In genomic region chr5:106451998-106452397, GRCh38 we compare ENCODE assay signal across 24 cellular contexts.
DNase-seq lines count a peak whose midpoint lies in the region; ATAC-seq and TF ChIP-seq lines count a peak whose summit lies in the region.
"Had no signal": no experiment of that assay in that cellular context is flagged by ENCODE, and none has a peak within 500 bp of the region (broad histone marks: within the 10 kb centered on the region; RNA-seq: fewer than 3 reads in every experiment).

No MANE protein-coding gene starts in this region.

- intact Hi-C loops in lower lobe of right lung (cut with DNase I), result no loop called here

- DNase-seq in HuH-7 (ENCODE audit: low spot score) (peak; percentile 1), amniotic epithelial cell (ENCODE audit: low read depth) (peak; percentile 4), lower lobe of right lung (peak; percentile 10), smooth muscle cell (lab: John Stamatoyannopoulos, UW; ENCODE audit: unreplicated experiment) (no peak), neural progenitor cell (ENCODE audit: low spot score) (no peak), mesendoderm (no peak)
- DNase-seq in activated CD4-positive, alpha-beta memory T cell treated with anti-CD3 and anti-CD28 coated beads, Interleukin-2, amount 10 ng/mL, durations not matched to agents 7 days and 5 days, result no peak
- DNase-seq: CD8-positive, alpha-beta T cell; HFFc6; NCI-H1092; NCI-H1436 treated with DMSO at 0.1 percent for 48 hours; NCI-H2029; NCI-H446; NCI-H524 treated with DMSO at 0.1 percent for 48 hours; NCI-H774; NK-92 treated with Interleukin-12 subunit alpha and Interleukin-12 subunit beta, amount 100 ng/mL, for 24 hours; PC-3; SJCRH30 had no signal

- H4K8ac ChIP-seq in mesendoderm (ENCODE audit: low read depth, low read length), result no peak overlapping the region

- CTCF ChIA-PET in activated CD4-positive, alpha-beta memory T cell treated with anti-CD3 and anti-CD28 coated beads, Interleukin-2, amount 10 ng/mL, durations not matched to agents 7 days and 5 days (lab: Charles Lee), result no interaction called here

- POLR2A ChIA-PET in activated CD4-positive, alpha-beta memory T cell treated with anti-CD3 and anti-CD28 coated beads, Interleukin-2, amount 10 ng/mL, durations not matched to agents 7 days and 5 days (lab: Charles Lee), result no interaction called here

- H3K4me2 ChIP-seq in smooth muscle cell, result peak overlapping the region; percentile 40
- no peak overlapping the region for H3K4me2 ChIP-seq in neural progenitor cell
- no peak overlapping the region for H3K4me2 ChIP-seq in mesendoderm (ENCODE audit: low read length)

- no peak overlapping the region for H4K5ac ChIP-seq in mesendoderm (ENCODE audit: low read length)

- no peak overlapping the region for H2BK5ac ChIP-seq in mesendoderm (ENCODE audit: low read length)

- H3K4me1 ChIP-seq in lower lobe of right lung (no peaks in the 10 kb centered on the region), smooth muscle cell (ENCODE audit: low read depth) (no peaks in the 10 kb centered on the region), neural progenitor cell (peaks cover 7% of the 10 kb centered on the region), mesendoderm (ENCODE audit: control insufficient read depth, low read depth, low read length) (no peaks in the 10 kb centered on the region)
- H3K4me1 ChIP-seq: Caco-2, HAP-1 had no signal

- no peak overlapping the region for H3K23ac ChIP-seq in mesendoderm (ENCODE audit: low read length)

- H3K27me3 ChIP-seq in lower lobe of right lung (ENCODE audit: low read depth) (no peaks in the 10 kb centered on the region), smooth muscle cell (ENCODE audit: low read depth) (no peaks in the 10 kb centered on the region), neural progenitor cell (no peaks in the 10 kb centered on the region), mesendoderm (ENCODE audit: insufficient read depth, low read length, poor library complexity) (no peaks in the 10 kb centered on the region)
- H3K27me3 ChIP-seq: SJCRH30 had no signal

- no peak overlapping the region for H3K27ac Mint-ChIP-seq in neural progenitor cell
- no peak overlapping the region for H3K27ac Mint-ChIP-seq in activated CD4-positive, alpha-beta memory T cell treated with anti-CD3 and anti-CD28 coated beads, Interleukin-2, amount 10 ng/mL, durations not matched to agents 7 days and 5 days
- H3K27ac Mint-ChIP-seq: B cell; CD8-positive, alpha-beta T cell; HFFc6 had no signal

- H2BK15ac ChIP-seq in mesendoderm (replicated peaks; ENCODE audit: low read depth), result no peak overlapping the region

- no peaks in the 10 kb centered on the region for H3K36me3 ChIP-seq in lower lobe of right lung
- no peaks in the 10 kb centered on the region for H3K36me3 ChIP-seq in smooth muscle cell (ENCODE audit: low read depth)
- H3K36me3 ChIP-seq in neural progenitor cell, result no peaks in the 10 kb centered on the region
- no peaks in the 10 kb centered on the region for H3K36me3 ChIP-seq in mesendoderm (ENCODE audit: control insufficient read depth, insufficient read depth, low read length)
- H3K36me3 ChIP-seq: HAP-1, SJCRH30 had no signal

- H4K20me1 ChIP-seq in smooth muscle cell (ENCODE audit: low read depth) (no peaks in the 10 kb centered on the region), neural progenitor cell (ENCODE audit: low read depth) (no peaks in the 10 kb centered on the region)

- H3K36me3 Mint-ChIP-seq in neural progenitor cell, result no peaks in the 10 kb centered on the region
- no peaks in the 10 kb centered on the region for H3K36me3 Mint-ChIP-seq in activated CD4-positive, alpha-beta memory T cell treated with anti-CD3 and anti-CD28 coated beads, Interleukin-2, amount 10 ng/mL, durations not matched to agents 7 days and 5 days (ENCODE audit: low read depth)
- H3K36me3 Mint-ChIP-seq: CD8-positive, alpha-beta T cell had no signal

- H2AFZ ChIP-seq in smooth muscle cell (ENCODE audit: low read depth) (peak overlapping the region; percentile 8), neural progenitor cell (replicated peaks) (no peak overlapping the region)

- H3K79me2 ChIP-seq in smooth muscle cell (ENCODE audit: low read depth) (no peaks in the 10 kb centered on the region), neural progenitor cell (ENCODE audit: low read depth) (no peaks in the 10 kb centered on the region), mesendoderm (ENCODE audit: control insufficient read depth, insufficient read depth, low read length) (no peaks in the 10 kb centered on the region)

- H3K9me3 ChIP-seq in lower lobe of right lung (no peaks in the 10 kb centered on the region), smooth muscle cell (replicated peaks; ENCODE audit: low read depth) (no peaks in the 10 kb centered on the region), neural progenitor cell (ENCODE audit: low read depth) (no peaks in the 10 kb centered on the region)
- H3K9me3 ChIP-seq: Caco-2, HAP-1, SJCRH30 had no signal

- no peak for ATAC-seq in lower lobe of right lung
- ATAC-seq: CD8-positive, alpha-beta T cell; PC-3; Right ventricle myocardium inferior; SK-N-SH treated with all-trans-retinoic acid at 6 μM for 48 hours had no signal

- H3K27ac ChIP-seq in lower lobe of right lung (no peak overlapping the region), smooth muscle cell (ENCODE audit: low read depth) (no peak overlapping the region), neural progenitor cell (no peak overlapping the region), mesendoderm (ENCODE audit: low read depth, low read length) (no peak overlapping the region)
- H3K27ac ChIP-seq: C4-2B, SJCRH30 had no signal

- no peaks in the 10 kb centered on the region for H3K79me1 ChIP-seq in mesendoderm (ENCODE audit: low read length)

- TF ChIP-seq CTCF in lower lobe of right lung (IDR thresholded peaks at IDR 0.05), result no peak
- no peak for TF ChIP-seq CTCF in smooth muscle cell (IDR thresholded peaks at IDR 0.05; ENCODE audit: borderline replicate concordance, insufficient read depth, poor library complexity, severe bottlenecking)
- no peak for TF ChIP-seq CTCF in neural progenitor cell (IDR thresholded peaks at IDR 0.05)

- H3K4me3 ChIP-seq in lower lobe of right lung (no peak overlapping the region), smooth muscle cell (no peak overlapping the region), neural progenitor cell (no peak overlapping the region), mesendoderm (ENCODE audit: low read length) (no peak overlapping the region)
- H3K4me3 ChIP-seq: HAP-1, SJCRH30 had no signal

- no peak overlapping the region for H3K4ac ChIP-seq in mesendoderm (ENCODE audit: low read depth, low read length)

- peaks cover 5% of the 10 kb centered on the region for H3K4me1 Mint-ChIP-seq in neural progenitor cell
- peaks cover 1% of the 10 kb centered on the region for H3K4me1 Mint-ChIP-seq in activated CD4-positive, alpha-beta memory T cell treated with anti-CD3 and anti-CD28 coated beads, Interleukin-2, amount 10 ng/mL, durations not matched to agents 7 days and 5 days
- H3K4me1 Mint-ChIP-seq: B cell had no signal

- no peaks in the 10 kb centered on the region for H3K27me3 Mint-ChIP-seq in neural progenitor cell (ENCODE audit: insufficient read depth, low read depth)
- H3K27me3 Mint-ChIP-seq in activated CD4-positive, alpha-beta memory T cell treated with anti-CD3 and anti-CD28 coated beads, Interleukin-2, amount 10 ng/mL, durations not matched to agents 7 days and 5 days, result no peaks in the 10 kb centered on the region
- H3K27me3 Mint-ChIP-seq: B cell had no signal

- no peak overlapping the region for H2BK120ac ChIP-seq in mesendoderm (ENCODE audit: low read depth, low read length)

- no peak overlapping the region for H3K4me3 Mint-ChIP-seq in neural progenitor cell
- H3K4me3 Mint-ChIP-seq in activated CD4-positive, alpha-beta memory T cell treated with anti-CD3 and anti-CD28 coated beads, Interleukin-2, amount 10 ng/mL, durations not matched to agents 7 days and 5 days, result no peak overlapping the region
- H3K4me3 Mint-ChIP-seq: B cell; CD8-positive, alpha-beta T cell; HFFc6 had no signal

- no peak overlapping the region for H3K56ac ChIP-seq in mesendoderm (ENCODE audit: low read length)

- no peak overlapping the region for H3K18ac ChIP-seq in mesendoderm (ENCODE audit: low read length)

- WGBS in smooth muscle cell (ENCODE audit: low lambda C conversion rate), result 37% methylated on average over 5 of the region's 5 CpGs
- no CpG with 5 or more reads among the region's 5 CpGs for WGBS in mesendoderm (ENCODE audit: extremely low coverage, insufficient coverage, low lambda C conversion rate)

- H3F3A ChIP-seq in smooth muscle cell (ENCODE audit: low read depth) (no peaks in the 10 kb centered on the region), neural progenitor cell (ENCODE audit: low read depth) (peaks cover 5% of the 10 kb centered on the region)

- no peak overlapping the region for H3K9ac ChIP-seq in smooth muscle cell (ENCODE audit: low read depth)
- H3K9ac ChIP-seq in neural progenitor cell, result no peak overlapping the region
- no peak overlapping the region for H3K9ac ChIP-seq in mesendoderm (ENCODE audit: low read length)

- no peaks in the 10 kb centered on the region for H3K9me3 Mint-ChIP-seq in neural progenitor cell
- H3K9me3 Mint-ChIP-seq in activated CD4-positive, alpha-beta memory T cell treated with anti-CD3 and anti-CD28 coated beads, Interleukin-2, amount 10 ng/mL, durations not matched to agents 7 days and 5 days, result no peaks in the 10 kb centered on the region
- H3K9me3 Mint-ChIP-seq: CD8-positive, alpha-beta T cell had no signal

- H2AK5ac ChIP-seq in mesendoderm (ENCODE audit: low read length), result no peak overlapping the region

Comparison
In these comparisons a context has a peak if more than half of its experiments do, and no peak if none do; other contexts are left out.
1. DNase-seq: peak in HuH-7 (single experiment), amniotic epithelial cell (single experiment) and lower lobe of right lung (single experiment); none in smooth muscle cell (single experiment), neural progenitor cell (single experiment), mesendoderm (single experiment) and activated CD4-positive, alpha-beta memory T cell treated with anti-CD3 and anti-CD28 coated beads, Interleukin-2, amount 10 ng/mL, durations not matched to agents 7 days and 5 days (single experiment).